ENCODE assay signal across 1 cellular context in the genomic region with DNA sequence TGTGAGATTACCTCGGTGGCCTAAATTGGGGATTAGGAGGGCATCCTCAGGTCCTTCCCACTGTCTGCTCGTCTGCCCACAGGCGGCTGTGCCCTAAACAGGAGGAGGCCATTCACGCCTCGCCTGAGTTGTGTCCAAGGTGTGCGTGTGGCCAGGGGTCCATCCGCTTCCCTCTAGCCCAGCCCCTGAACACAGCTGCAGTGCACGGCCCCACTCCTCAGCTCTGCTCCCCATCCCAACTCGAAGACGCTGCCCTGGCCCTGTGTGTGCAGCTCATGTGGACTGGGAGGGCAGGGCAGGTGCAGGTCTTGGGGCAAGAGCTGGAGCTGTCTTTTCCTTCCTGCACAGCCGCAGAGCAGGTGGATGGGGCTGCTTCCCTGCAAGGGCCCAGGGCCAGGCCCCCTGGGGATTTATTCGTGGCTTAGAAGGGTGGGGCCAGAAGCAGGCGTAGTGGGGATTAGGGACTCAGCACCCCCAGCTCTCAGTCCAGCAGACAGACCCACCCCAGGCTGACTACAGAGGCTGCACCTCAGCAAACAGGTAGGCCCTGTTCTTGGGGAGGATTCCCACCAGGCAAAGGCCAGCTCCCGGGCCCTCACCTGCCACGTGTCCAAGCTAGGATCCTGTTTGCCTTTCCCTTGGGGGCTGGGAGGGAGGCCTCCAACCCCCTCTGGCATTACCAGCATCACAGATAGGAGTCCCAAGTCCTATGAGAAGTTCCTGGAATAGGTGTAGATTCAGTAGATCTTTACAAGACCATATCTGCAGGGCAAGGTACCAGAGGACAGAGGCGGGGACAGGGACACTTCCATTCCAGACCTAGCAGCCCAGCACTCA.
TF ChIP-seq lines count a peak whose summit lies in the region.

No MANE protein-coding gene starts in this region.

TF ChIP-seq in GM23338, 12 proteins besides CTCF, POLR2A, EP300 and RAD21:
- TF ChIP-seq EZH2 (IDR thresholded peaks at IDR 0.05; ENCODE audit: low read depth, unreplicated experiment) (no peak), ZNF462 (CRISPR knock-in tag; IDR thresholded peaks at IDR 0.05) (no peak), ETS1 (IDR thresholded peaks at IDR 0.05) (no peak), NANOG (IDR thresholded peaks at IDR 0.05; ENCODE audit: borderline replicate concordance) (no peak), POLR2AphosphoS5 (IDR thresholded peaks at IDR 0.05; ENCODE audit: low read depth) (no peak), ZNF114 (CRISPR knock-in tag; IDR thresholded peaks at IDR 0.05) (no peak), ZNF331 (CRISPR knock-in tag; IDR thresholded peaks at IDR 0.05; ENCODE audit: low read depth) (no peak), EZH2phosphoT487 (IDR thresholded peaks at IDR 0.05; ENCODE audit: unreplicated experiment) (no peak), JUNB (IDR thresholded peaks at IDR 0.05; ENCODE audit: unreplicated experiment) (no peak), REST (IDR thresholded peaks at IDR 0.05; ENCODE audit: unreplicated experiment) (no peak)
TF ChIP-seq in GM23338: peak in this region for 0.
